ENCODE assay signal across 3 cellular contexts in the genomic region with DNA sequence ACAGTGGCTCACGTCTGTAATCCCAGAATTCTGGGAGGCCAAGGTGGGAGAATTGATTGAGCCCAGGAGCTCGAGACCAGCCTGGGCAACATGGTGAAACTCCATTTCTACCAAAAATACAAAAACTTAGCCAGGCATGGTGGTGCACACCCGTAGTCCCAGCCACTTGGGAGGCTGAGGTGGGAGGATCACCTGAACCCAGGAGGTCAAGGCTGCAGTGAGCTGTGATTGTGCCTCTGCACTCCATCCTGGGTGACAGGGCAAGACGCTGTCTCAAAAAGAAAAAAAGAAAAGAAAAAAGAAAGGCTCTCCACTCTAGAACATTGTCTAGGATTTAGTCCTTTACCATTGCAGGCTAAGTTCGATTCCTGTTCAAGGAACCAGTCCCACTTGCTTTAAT.
A peak's percentile ranks its signal among the peaks of the same experiment; 100 is the strongest.
DNase-seq lines count a peak whose midpoint lies in the region; ATAC-seq, FAIRE-seq and TF ChIP-seq lines count a peak whose summit lies in the region.
"Not testable (repeated sequence)": the region's sequence is repeated elsewhere in the genome, so short reads cannot be mapped to it uniquely, and the experiment has no call there.

No MANE protein-coding gene starts in this region.

- H3K4me1 ChIP-seq in GM23338 (ENCODE audit: insufficient read depth): not testable (repeated sequence)
- H3K4me1 ChIP-seq in HepG2 (ENCODE audit: insufficient read depth, low read length): peaks cover 16% of the 10 kb centered on the region

- not testable (repeated sequence) for H3K27ac ChIP-seq in GM23338 (ENCODE audit: low read depth); HepG2 (ENCODE audit: extremely low read length, insufficient read depth, low read length)

- not testable (repeated sequence) for H3K9ac ChIP-seq in HepG2 (ENCODE audit: insufficient read depth, low read depth, low read length)

- not testable (repeated sequence) for H3K9me3 Mint-ChIP-seq in GM23338; osteocyte (ENCODE audit: unreplicated experiment)

- not testable (repeated sequence) for H3K9me2 ChIP-seq in GM23338 (ENCODE audit: insufficient read depth)

- not testable (repeated sequence) for H4K20me1 ChIP-seq in GM23338 (replicated peaks; ENCODE audit: insufficient read depth); HepG2 (ENCODE audit: insufficient read depth, low read length)

- H3F3A ChIP-seq in GM23338 (replicated peaks; ENCODE audit: low read depth): not testable (repeated sequence)

- not testable (repeated sequence) for H3K27me3 ChIP-seq in GM23338 (ENCODE audit: insufficient read depth); HepG2 (ENCODE audit: control insufficient read depth in 1 of 2, insufficient read depth in 2 of 2, low read length in 2 of 2)

- ATAC-seq in GM23338, HepG2: not testable (repeated sequence)

- H3K36me3 ChIP-seq in GM23338 (ENCODE audit: insufficient read depth); HepG2 (replicated peaks in 1 of 2; ENCODE audit: control insufficient read depth in 1 of 2, insufficient read depth in 2 of 2, low read length in 2 of 2): not testable (repeated sequence)

- H3K4me1 Mint-ChIP-seq in GM23338; osteocyte (ENCODE audit: unreplicated experiment): not testable (repeated sequence)

- in situ Hi-C loops in HepG2 (cut with HindIII; ENCODE audit: extremely low pct_ligation_motif_present, low pct_unique_long_range_greater_than_20kb): not testable (repeated sequence)

- H3K36me3 Mint-ChIP-seq in GM23338 (ENCODE audit: low read depth); osteocyte (ENCODE audit: unreplicated experiment): not testable (repeated sequence)

- not testable (repeated sequence) for BruUV-seq in HepG2 (replicated peaks; lab: Mats Ljungman, UMichigan)

- not testable (repeated sequence) for H3K4me3 Mint-ChIP-seq in GM23338; osteocyte (ENCODE audit: unreplicated experiment)

- CTCF ChIA-PET in HepG2 (lab: Yijun Ruan, JAX; ENCODE audit: low intra/inter-chr PET ratio, low total read pairs): not testable (repeated sequence)

- intact Hi-C loops in HepG2 (cut with micrococcal nuclease; ENCODE audit: unreplicated experiment): not testable (repeated sequence)

- not testable (repeated sequence) for H3K27ac Mint-ChIP-seq in GM23338; osteocyte (ENCODE audit: unreplicated experiment)

- not testable (repeated sequence) for H3K79me2 ChIP-seq in GM23338 (replicated peaks; ENCODE audit: insufficient read depth); HepG2 (ENCODE audit: insufficient read depth, low read length)

- 57% methylated on average over 5 of the region's 5 CpGs for WGBS in HepG2 (ENCODE audit: low lambda C conversion rate)

- TF ChIP-seq RAD21 in HepG2 (CRISPR knock-in tag; IDR thresholded peaks at IDR 0.05): not testable (repeated sequence)

- not testable (repeated sequence) for DNase-seq in GM23338 (ENCODE audit: low spot score); HepG2 (ENCODE audit: low spot score)
- DNase-seq in osteocyte (ENCODE audit: extremely low spot score, unreplicated experiment): peak; percentile 44

- not testable (repeated sequence) for H3K9me3 ChIP-seq in HepG2 (ENCODE audit: low read length)

- TF ChIP-seq EP300 in HepG2 (IDR thresholded peaks at IDR 0.05; ENCODE audit: low read depth in 2 of 2, low read length in 2 of 2); HepG2 (CRISPR knock-in tag; IDR thresholded peaks at IDR 0.05; ENCODE audit: borderline replicate concordance): not testable (repeated sequence)

- not testable (repeated sequence) for TF ChIP-seq CTCF in GM23338 (conservative IDR thresholded peaks at IDR 0.05; ENCODE audit: low read depth in 2 of 2); HepG2 (CRISPR knock-in tag; IDR thresholded peaks at IDR 0.05); osteocyte (IDR thresholded peaks at IDR 0.05)

- not testable (repeated sequence) for H3K27me3 Mint-ChIP-seq in GM23338 (ENCODE audit: insufficient read depth, low read depth, poor library complexity); osteocyte (ENCODE audit: unreplicated experiment)

- not testable (repeated sequence) for FAIRE-seq in HepG2 (lab: Jason Lieb, UNC)

- not testable (repeated sequence) for TF ChIP-seq POLR2A in HepG2 (IDR thresholded peaks at IDR 0.05; ENCODE audit: insufficient read depth in 1 of 2, low read depth in 2 of 2, low read length in 2 of 2)

- not testable (repeated sequence) for H3K4me3 ChIP-seq in GM23338; HepG2 (replicated peaks in 1 of 3; ENCODE audit: insufficient read depth in 1 of 3, low read depth in 2 of 3, low read length in 3 of 3)

- POLR2A ChIA-PET in HepG2 (lab: Yijun Ruan, JAX): not testable (repeated sequence)

- not testable (repeated sequence) for H3K4me2 ChIP-seq in GM23338; HepG2 (ENCODE audit: low read depth, low read length)

- H2AFZ ChIP-seq in GM23338: 0 out of 2 replicates have a peak overlapping the region, but pooled peaks have one; percentile 25
- not testable (repeated sequence) for H2AFZ ChIP-seq in HepG2 (ENCODE audit: low read length)

TF ChIP-seq in HepG2, 621 proteins besides CTCF, POLR2A, EP300 and RAD21:
- TF ChIP-seq ZNF460 (CRISPR knock-in tag; IDR thresholded peaks at IDR 0.05; ENCODE audit: borderline replicate concordance): peak; percentile 83
- 0 out of 2 replicates have a peak, but pooled peaks have one; percentile 30 for TF ChIP-seq NAIF1 (CRISPR knock-in tag; IDR thresholded peaks at IDR 0.05; ENCODE audit: borderline replicate concordance)
- TF ChIP-seq ZMYM2 (CRISPR knock-in tag; IDR thresholded peaks at IDR 0.05): peak; percentile 64; the same call in 1 of the 2 replicates
- TF ChIP-seq, protein P1, sequence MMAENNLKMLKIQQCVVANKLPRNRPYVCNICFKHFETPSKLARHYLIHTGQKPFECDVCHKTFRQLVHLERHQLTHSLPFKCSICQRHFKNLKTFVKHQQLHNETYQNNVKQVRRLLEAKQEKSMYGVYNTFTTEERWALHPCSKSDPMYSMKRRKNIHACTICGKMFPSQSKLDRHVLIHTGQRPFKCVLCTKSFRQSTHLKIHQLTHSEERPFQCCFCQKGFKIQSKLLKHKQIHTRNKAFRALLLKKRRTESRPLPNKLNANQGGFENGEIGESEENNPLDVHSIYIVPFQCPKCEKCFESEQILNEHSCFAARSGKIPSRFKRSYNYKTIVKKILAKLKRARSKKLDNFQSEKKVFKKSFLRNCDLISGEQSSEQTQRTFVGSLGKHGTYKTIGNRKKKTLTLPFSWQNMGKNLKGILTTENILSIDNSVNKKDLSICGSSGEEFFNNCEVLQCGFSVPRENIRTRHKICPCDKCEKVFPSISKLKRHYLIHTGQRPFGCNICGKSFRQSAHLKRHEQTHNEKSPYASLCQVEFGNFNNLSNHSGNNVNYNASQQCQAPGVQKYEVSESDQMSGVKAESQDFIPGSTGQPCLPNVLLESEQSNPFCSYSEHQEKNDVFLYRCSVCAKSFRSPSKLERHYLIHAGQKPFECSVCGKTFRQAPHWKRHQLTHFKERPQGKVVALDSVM (CRISPR knock-in tag; IDR thresholded peaks at IDR 0.05): peak; percentile 67; the same call in 1 of the 2 replicates
TF ChIP-seq in HepG2: peak in this region for 4; not testable (repeated sequence) for 617.
